9 cellular contexts compared by ENCODE assay signal in the genomic region with DNA sequence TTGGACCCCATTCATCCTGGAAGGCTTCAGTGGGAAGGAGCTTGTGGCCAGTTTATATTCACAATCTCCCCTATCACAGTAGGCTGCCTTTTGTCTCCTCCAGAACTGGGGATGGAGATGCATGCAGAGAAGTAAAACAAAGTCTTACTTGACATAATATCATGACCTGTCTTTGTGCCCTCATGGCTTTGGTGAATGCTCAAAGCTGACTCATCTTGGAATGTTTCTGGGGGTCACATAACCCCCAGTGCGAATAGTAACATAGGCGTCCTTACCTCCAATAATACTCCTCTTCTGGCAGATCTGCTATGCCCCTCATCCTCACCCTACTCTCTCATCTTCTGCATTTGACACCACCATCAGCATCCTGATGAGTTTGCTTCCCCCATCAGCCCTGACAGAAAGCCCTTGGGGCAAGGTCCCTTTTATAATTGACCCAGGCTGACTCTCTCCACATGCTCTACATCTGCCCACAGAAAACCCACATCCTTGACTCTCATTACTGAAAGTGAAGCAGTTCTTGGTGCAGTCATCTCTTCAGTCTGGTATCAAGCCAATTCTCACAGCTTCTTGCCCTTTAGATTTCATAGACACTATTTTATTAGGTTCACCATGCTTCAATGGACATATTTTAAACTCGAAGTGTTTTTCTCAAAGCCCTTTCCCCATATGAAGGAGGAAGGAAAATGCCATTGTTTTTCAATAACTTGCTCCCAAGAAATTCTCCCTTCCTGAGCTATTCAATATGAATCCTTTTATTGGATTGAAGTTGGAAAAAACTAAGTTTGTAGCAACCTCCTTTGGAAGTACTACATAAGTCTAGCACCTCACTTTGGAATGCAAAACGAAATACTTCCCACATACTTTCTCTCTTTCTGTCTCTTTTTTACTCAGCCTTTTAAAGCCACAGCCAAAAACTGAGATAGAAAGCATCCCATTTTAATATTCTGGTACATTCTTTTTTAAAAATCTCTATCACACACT. TPM values are rescaled to one million over a fixed set of nuclear protein-coding genes. Genes with fewer than 3 reads are reported as not detected.
DNase-seq lines count a peak whose midpoint lies in the region; ATAC-seq and TF ChIP-seq lines count a peak whose summit lies in the region.
"Had no signal": no experiment of that assay in that cellular context is flagged by ENCODE, and none has a peak within 500 bp of the region (broad histone marks: within the 10 kb centered on the region; RNA-seq: fewer than 3 reads in every experiment).

No MANE protein-coding gene starts in this region.

- intact Hi-C loops in mammary epithelial cell (cut with micrococcal nuclease) (no loop called here), MCF 10A (cut with micrococcal nuclease) (no loop called here), activated B cell treated with CpG ODN at 0.5 μM for 24 hours (cut with micrococcal nuclease) (loop anchor here (5.0 to 10.0 kb wide), 2 partner anchors 98 to 351 kb away; no protein-coding TSS in a partner anchor), gastrocnemius medialis (cut with DNase I; ENCODE audit: low total_unique reads) (no loop called here)

- peaks cover 3% of the 10 kb centered on the region for H3K4me1 ChIP-seq in mammary epithelial cell (ENCODE audit: insufficient read depth, low read length)
- no peaks in the 10 kb centered on the region for H3K4me1 ChIP-seq in gastrocnemius medialis
- peaks cover 56% of the 10 kb centered on the region for H3K4me1 ChIP-seq in GM23338 (ENCODE audit: insufficient read depth)

- TF ChIP-seq POLR2A in gastrocnemius medialis (IDR thresholded peaks at IDR 0.05): no peak

- TF ChIP-seq CTCF in mammary epithelial cell (conservative IDR thresholded peaks at IDR 0.05 in 1 of 2, IDR thresholded peaks at IDR 0.05 in 1 of 2; ENCODE audit: extremely low read depth in 1 of 2, insufficient read depth in 1 of 2, low read depth in 1 of 2, low read length in 2 of 2): no peak
- no peak for TF ChIP-seq CTCF in MCF 10A (IDR thresholded peaks at IDR 0.05; ENCODE audit: unreplicated experiment)
- no peak for TF ChIP-seq CTCF in activated B cell treated with CpG ODN at 0.5 μM for 24 hours (IDR thresholded peaks at IDR 0.05)
- no peak for TF ChIP-seq CTCF in gastrocnemius medialis (IDR thresholded peaks at IDR 0.05 in 4 of 5, conservative IDR thresholded peaks at IDR 0.05 in 1 of 5)
- TF ChIP-seq CTCF in GM23338 (conservative IDR thresholded peaks at IDR 0.05; ENCODE audit: low read depth in 2 of 2): no peak

- DNase-seq in mammary epithelial cell: peak; percentile 9
- DNase-seq in MCF 10A (ENCODE audit: unreplicated experiment): no peak
- no peak for DNase-seq in activated B cell treated with CpG ODN at 0.5 μM for 24 hours
- DNase-seq in gastrocnemius medialis: no peak
- no peak for DNase-seq in SIG-M5 treated with dmso at 0.1 percent for 504 hours (lab: John Stamatoyannopoulos, UW; ENCODE audit: unreplicated experiment)
- no peak for DNase-seq in GM23338 (ENCODE audit: low spot score)
- DNase-seq in activated CD4-positive, alpha-beta T cell treated with anti-CD3 and anti-CD28 coated beads, Interleukin-2, amount 50 U/mL, for 1 hour: no peak
- DNase-seq: activated T-cell treated with anti-CD3 and anti-CD28 coated beads, Interleukin-2, amount 50 U/mL, for 4 hours had no signal

- H3K4me3 Mint-ChIP-seq in MCF 10A (ENCODE audit: unreplicated experiment) (no peak overlapping the region), activated B cell treated with CpG ODN at 0.5 μM for 24 hours (no peak overlapping the region), GM23338 (no peak overlapping the region)
- H3K4me3 Mint-ChIP-seq: activated T-cell treated with anti-CD3 and anti-CD28 coated beads, Interleukin-2, amount 50 U/mL, for 4 hours had no signal

- H3K27me3 ChIP-seq in mammary epithelial cell (ENCODE audit: insufficient read depth, low read length) (no peaks in the 10 kb centered on the region), gastrocnemius medialis (no peaks in the 10 kb centered on the region), GM23338 (ENCODE audit: insufficient read depth) (no peaks in the 10 kb centered on the region)

- H3K9me3 Mint-ChIP-seq in MCF 10A (ENCODE audit: unreplicated experiment) (no peaks in the 10 kb centered on the region), activated B cell treated with CpG ODN at 0.5 μM for 24 hours (no peaks in the 10 kb centered on the region), GM23338 (no peaks in the 10 kb centered on the region)
- H3K9me3 Mint-ChIP-seq: activated T-cell treated with anti-CD3 and anti-CD28 coated beads, Interleukin-2, amount 50 U/mL, for 4 hours had no signal

- H3K36me3 Mint-ChIP-seq in MCF 10A (ENCODE audit: insufficient read depth, unreplicated experiment) (no peaks in the 10 kb centered on the region), activated B cell treated with CpG ODN at 0.5 μM for 24 hours (ENCODE audit: low read depth) (no peaks in the 10 kb centered on the region), GM23338 (ENCODE audit: low read depth) (no peaks in the 10 kb centered on the region)

- CTCF ChIA-PET in mammary epithelial cell (lab: Charles Lee; ENCODE audit: low non-redundant PET) (no interaction called here), MCF 10A (lab: Yijun Ruan, JAX) (no interaction called here), activated B cell treated with CpG ODN at 0.5 μM for 24 hours (lab: Charles Lee) (interaction anchor here (0.8 kb wide), 1 partner anchor 92 kb away, joined by 3 read pairs; no protein-coding TSS in a partner anchor)

- in situ Hi-C loops in mammary epithelial cell (cut with MboI; ENCODE audit: low sequenced_read_pairs in 2 of 2) (loop anchor here in 1 of 2 donors (25.0 kb wide), 1 partner anchor 152 kb away; no protein-coding TSS in a partner anchor), gastrocnemius medialis (cut with MboI; ENCODE audit: low sequenced_read_pairs in 4 of 4) (loop anchor here in 1 of 4 donors (25.0 kb wide), 1 partner anchor 152 kb away; no protein-coding TSS in a partner anchor)

- ATAC-seq in HG02885 (IDR thresholded peaks at IDR 0.05; ENCODE audit: poor library complexity, unreplicated experiment): peak; percentile 99
- peak; percentile 88 for ATAC-seq in activated B cell treated with CpG ODN at 0.5 μM for 24 hours (ENCODE audit: low read depth)
- ATAC-seq in gastrocnemius medialis: no peak
- no peak for ATAC-seq in GM23338

- H3K79me2 ChIP-seq in mammary epithelial cell (ENCODE audit: insufficient read depth, low read length) (no peaks in the 10 kb centered on the region), GM23338 (replicated peaks; ENCODE audit: insufficient read depth) (no peaks in the 10 kb centered on the region)

- H3K4me1 Mint-ChIP-seq in MCF 10A (ENCODE audit: insufficient read depth, unreplicated experiment) (peaks cover 13% of the 10 kb centered on the region), activated B cell treated with CpG ODN at 0.5 μM for 24 hours (peaks cover 41% of the 10 kb centered on the region), GM23338 (peaks cover 50% of the 10 kb centered on the region)

- H2AFZ ChIP-seq in mammary epithelial cell (ENCODE audit: low read depth, low read length): no peak overlapping the region
- no peak overlapping the region for H2AFZ ChIP-seq in GM23338

- no peak overlapping the region for H3K4me2 ChIP-seq in mammary epithelial cell (ENCODE audit: insufficient read depth, low read depth, low read length)
- H3K4me2 ChIP-seq in GM23338: no peak overlapping the region

- H3K36me3 ChIP-seq in mammary epithelial cell (ENCODE audit: insufficient read depth, low read length) (no peaks in the 10 kb centered on the region), gastrocnemius medialis (no peaks in the 10 kb centered on the region), GM23338 (ENCODE audit: insufficient read depth) (no peaks in the 10 kb centered on the region)

- H4K20me1 ChIP-seq in mammary epithelial cell (ENCODE audit: insufficient read depth, low read length) (no peaks in the 10 kb centered on the region), GM23338 (replicated peaks; ENCODE audit: insufficient read depth) (no peaks in the 10 kb centered on the region)

- H3K27ac Mint-ChIP-seq in MCF 10A (ENCODE audit: low read depth, unreplicated experiment) (no peak overlapping the region), activated B cell treated with CpG ODN at 0.5 μM for 24 hours (no peak overlapping the region), GM23338 (no peak overlapping the region)

- dilution Hi-C loops in mammary epithelial cell (cut with HindIII; ENCODE audit: low sequenced_read_pairs): no loop called here

- no peaks in the 10 kb centered on the region; the same call in 1 of the 2 replicates for H3F3A ChIP-seq in GM23338 (replicated peaks; ENCODE audit: low read depth)

- H3K9ac ChIP-seq in mammary epithelial cell (ENCODE audit: insufficient read depth, low read length): no peak overlapping the region

- 55% methylated on average over 4 of the region's 4 CpGs for WGBS in mammary epithelial cell (ENCODE audit: low coverage, missing lambda C conversion rate)

- H3K27me3 Mint-ChIP-seq in MCF 10A (ENCODE audit: insufficient read depth, unreplicated experiment) (no peaks in the 10 kb centered on the region), activated B cell treated with CpG ODN at 0.5 μM for 24 hours (no peaks in the 10 kb centered on the region), GM23338 (ENCODE audit: insufficient read depth, low read depth, poor library complexity) (no peaks in the 10 kb centered on the region)

- no peaks in the 10 kb centered on the region; the same call in 1 of the 2 replicates for H3K9me2 ChIP-seq in GM23338 (ENCODE audit: insufficient read depth)

- BruUV-seq in mammary epithelial cell (replicated peaks; lab: Mats Ljungman, UMichigan) (no TSS peak), MCF 10A (replicated peaks; lab: Mats Ljungman, UMichigan) (no TSS peak)

- H3K9me3 ChIP-seq in mammary epithelial cell (replicated peaks; ENCODE audit: insufficient read depth, low read length) (no peaks in the 10 kb centered on the region), gastrocnemius medialis (no peaks in the 10 kb centered on the region)

- H3K27ac ChIP-seq in mammary epithelial cell (ENCODE audit: insufficient read depth, low read depth, low read length): no peak overlapping the region
- no peak overlapping the region for H3K27ac ChIP-seq in gastrocnemius medialis
- H3K27ac ChIP-seq in GM23338 (ENCODE audit: low read depth): no peak overlapping the region

- POLR2A ChIA-PET in MCF 10A (lab: Yijun Ruan, JAX) (no interaction called here), activated B cell treated with CpG ODN at 0.5 μM for 24 hours (lab: Charles Lee) (interaction anchor here (0.6 kb wide), 1 partner anchor 35 kb away, joined by 11 read pairs; no protein-coding TSS in a partner anchor)

- no peak overlapping the region for H3K4me3 ChIP-seq in mammary epithelial cell (replicated peaks in 1 of 3; ENCODE audit: insufficient read depth in 1 of 3, low read depth in 2 of 3, low read length in 3 of 3)
- H3K4me3 ChIP-seq in gastrocnemius medialis: no peak overlapping the region
- H3K4me3 ChIP-seq in GM23338: no peak overlapping the region

RNA-seq across cellular contexts. Expression of gene OSTN, which starts 36.6 kb away (rescaled TPM):
- total RNA-seq in mammary epithelial cell (not detected), MCF 10A (2022) (not detected in 2 replicates), activated B cell treated with CpG ODN at 0.5 μM for 24 hours (not detected in 2 replicates), gastrocnemius medialis (under 1 TPM in 1 of 4 donors, not detected in 3; 0.07 TPM)
- polyA plus RNA-seq in mammary epithelial cell (not detected), GM23338 (2016; fragmentation: Nextera tagmentation; extraction: Ambion mirVana) (not detected in 2 replicates)
- not detected for polyA minus RNA-seq in mammary epithelial cell
- total RNA-seq in GM23338 (2014; rRNA removed; shearing (Covaris generic)): not detected in 2 replicates
- total RNA-seq: activated T-cell treated with anti-CD3 and anti-CD28 coated beads, Interleukin-2, amount 50 U/mL, for 4 hours had no signal

Comparison
In these comparisons a context has a peak if more than half of its experiments do, and no peak if none do; other contexts are left out.
1. ATAC-seq: peak in HG02885 (single experiment) and activated B cell treated with CpG ODN at 0.5 μM for 24 hours (single experiment); none in gastrocnemius medialis (0 of 2) and GM23338 (single experiment).